8 cellular contexts compared by ENCODE assay signal in the genomic region with DNA sequence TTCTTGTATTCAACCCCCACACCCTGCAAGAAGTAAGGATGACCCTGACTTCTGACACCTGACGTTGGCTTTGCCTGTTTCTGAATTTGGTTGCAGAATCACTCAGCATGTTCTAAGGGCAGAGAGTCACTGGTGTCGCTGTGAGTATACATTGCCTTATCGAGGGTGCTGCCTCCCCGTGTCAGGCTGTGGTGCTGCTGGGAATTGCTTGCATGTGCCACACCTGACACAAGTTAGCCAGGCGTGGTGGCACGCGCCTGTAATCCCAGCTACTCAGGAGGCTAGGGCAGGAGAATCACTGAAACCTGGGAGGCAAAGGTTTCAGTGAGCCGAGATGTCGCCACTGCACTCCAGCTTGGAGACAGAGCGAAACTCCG. TPM values are rescaled to one million over a fixed set of nuclear protein-coding genes. Genes with fewer than 3 reads are reported as not detected.
A peak's percentile ranks its signal among the peaks of the same experiment; 100 is the strongest.
DNase-seq lines count a peak whose midpoint lies in the region; ATAC-seq and TF ChIP-seq lines count a peak whose summit lies in the region.

No MANE protein-coding gene starts in this region.

- no peak overlapping the region for H3K27ac ChIP-seq in HL-60 (replicated peaks)
- H3K27ac ChIP-seq in adrenal gland, result no peak overlapping the region

- no peaks in the 10 kb centered on the region for H3K9me3 ChIP-seq in adrenal gland (replicated peaks in 1 of 3)

- DNase-seq in DMS53 treated with DMSO at 0.1 percent for 48 hours (lab: John Stamatoyannopoulos, UW; ENCODE audit: unreplicated experiment) (peak; percentile 30), HL-60 (ENCODE audit: low read depth in 1 of 2, low spot score in 1 of 2) (peak in 1 of 2 experiments; percentile 67), adrenal gland (peak in 4 of 7 donors; percentile 26 to 50 (median 42)), mucosa of gallbladder (ENCODE audit: low spot score) (peak; percentile 54), HCEC 1CT (no peak)

- no peaks in the 10 kb centered on the region for H3K27me3 ChIP-seq in HL-60 (ENCODE audit: insufficient read depth, poor library complexity, severe bottlenecking)
- H3K27me3 ChIP-seq in adrenal gland, result no peaks in the 10 kb centered on the region

- H3K36me3 ChIP-seq in adrenal gland (replicated peaks in 1 of 2), result no peaks in the 10 kb centered on the region

- H3K4me3 ChIP-seq in HL-60 (replicated peaks; ENCODE audit: insufficient read depth, low read length) (no peak overlapping the region), adrenal gland (no peak overlapping the region)

- no peaks in the 10 kb centered on the region for H3K4me1 ChIP-seq in adrenal gland (replicated peaks in 1 of 2)

- TF ChIP-seq CTCF in HL-60 (IDR thresholded peaks at IDR 0.05; ENCODE audit: insufficient read depth, low read length) (peak; percentile 6), adrenal gland (IDR thresholded peaks at IDR 0.05) (no peak)

- WGBS in adrenal gland, 4 donors, result 45 to 76% (median 46%) methylated on average over 8 to 11 of the region's 11 CpGs

- intact Hi-C loops in adrenal gland (cut with DNase I), result no loop called here

- no peak for TF ChIP-seq POLR2A in adrenal gland (IDR thresholded peaks at IDR 0.05)

- ATAC-seq in SK-N-SH treated with all-trans-retinoic acid at 6 μM for 48 hours (peak; percentile 73), HG03469 (IDR thresholded peaks at IDR 0.05; ENCODE audit: unreplicated experiment) (no peak), HG02884 (IDR thresholded peaks at IDR 0.05; ENCODE audit: unreplicated experiment) (no peak)

TF ChIP-seq in SK-N-SH treated with all-trans-retinoic acid at 6 μM for 48 hours, 23 proteins besides CTCF, POLR2A, EP300 and RAD21:
- TF ChIP-seq ARNTL (CRISPR knock-in tag; IDR thresholded peaks at IDR 0.05; ENCODE audit: borderline replicate concordance, low read depth), result no peak
- TF ChIP-seq RARB (CRISPR knock-in tag; IDR thresholded peaks at IDR 0.05), result no peak
- no peak for TF ChIP-seq PPARA (CRISPR knock-in tag; IDR thresholded peaks at IDR 0.05; ENCODE audit: borderline replicate concordance)
- TF ChIP-seq BACH2 (CRISPR knock-in tag; IDR thresholded peaks at IDR 0.05; ENCODE audit: borderline replicate concordance), result no peak
- no peak for TF ChIP-seq OSR1 (CRISPR knock-in tag; IDR thresholded peaks at IDR 0.05)
- no peak for TF ChIP-seq ZNF8 (CRISPR knock-in tag; IDR thresholded peaks at IDR 0.05)
- no peak for TF ChIP-seq TOX (CRISPR knock-in tag; IDR thresholded peaks at IDR 0.05; ENCODE audit: borderline replicate concordance)
- no peak for TF ChIP-seq ESRRG (CRISPR knock-in tag; IDR thresholded peaks at IDR 0.05)
- TF ChIP-seq CSRNP3 (CRISPR knock-in tag; IDR thresholded peaks at IDR 0.05), result no peak
- TF ChIP-seq GLIS3 (CRISPR knock-in tag; IDR thresholded peaks at IDR 0.05), result no peak
- no peak for TF ChIP-seq ZFP30 (CRISPR knock-in tag; IDR thresholded peaks at IDR 0.05)
- TF ChIP-seq TCF4 (CRISPR knock-in tag; IDR thresholded peaks at IDR 0.05; ENCODE audit: borderline replicate concordance), result no peak
- TF ChIP-seq ZNF70 (CRISPR knock-in tag; IDR thresholded peaks at IDR 0.05), result no peak
- TF ChIP-seq, protein P1, sequence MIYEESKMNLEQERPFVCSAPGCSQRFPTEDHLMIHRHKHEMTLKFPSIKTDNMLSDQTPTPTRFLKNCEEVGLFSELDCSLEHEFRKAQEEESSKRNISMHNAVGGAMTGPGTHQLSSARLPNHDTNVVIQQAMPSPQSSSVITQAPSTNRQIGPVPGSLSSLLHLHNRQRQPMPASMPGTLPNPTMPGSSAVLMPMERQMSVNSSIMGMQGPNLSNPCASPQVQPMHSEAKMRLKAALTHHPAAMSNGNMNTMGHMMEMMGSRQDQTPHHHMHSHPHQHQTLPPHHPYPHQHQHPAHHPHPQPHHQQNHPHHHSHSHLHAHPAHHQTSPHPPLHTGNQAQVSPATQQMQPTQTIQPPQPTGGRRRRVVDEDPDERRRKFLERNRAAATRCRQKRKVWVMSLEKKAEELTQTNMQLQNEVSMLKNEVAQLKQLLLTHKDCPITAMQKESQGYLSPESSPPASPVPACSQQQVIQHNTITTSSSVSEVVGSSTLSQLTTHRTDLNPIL (CRISPR knock-in tag; IDR thresholded peaks at IDR 0.05; ENCODE audit: low read depth), result no peak
- TF ChIP-seq SNAI2 (CRISPR knock-in tag; IDR thresholded peaks at IDR 0.05), result no peak
- no peak for TF ChIP-seq ZFP3 (CRISPR knock-in tag; IDR thresholded peaks at IDR 0.05)
- TF ChIP-seq PATZ1 (CRISPR knock-in tag; IDR thresholded peaks at IDR 0.05; ENCODE audit: borderline replicate concordance), result no peak
- no peak for TF ChIP-seq ISL1 (CRISPR knock-in tag; IDR thresholded peaks at IDR 0.05)
- no peak for TF ChIP-seq CSDC2 (CRISPR knock-in tag; IDR thresholded peaks at IDR 0.05)
- TF ChIP-seq ZNF565 (CRISPR knock-in tag; conservative IDR thresholded peaks at IDR 0.05; ENCODE audit: low read depth), result no peak

RNA-seq across cellular contexts. Expression of gene WDR4, which starts 45.9 kb away (rescaled TPM):
- total RNA-seq in adrenal gland, result 10 to 100 TPM in 3 of 8 donors, 1 to 10 TPM in 5; 3.6 to 19.3 (median 6.9) TPM
- polyA plus RNA-seq in adrenal gland, result 1 to 10 TPM; 5.0 to 10.0 (median 6.3) TPM
- total RNA-seq in mucosa of gallbladder, result 14.8 TPM

RNA-seq across cellular contexts. Expression of gene NDUFV3, which starts 59.7 kb away (rescaled TPM):
- total RNA-seq in adrenal gland (10 to 100 TPM; 30.4 to 43.5 (median 38.0) TPM), mucosa of gallbladder (37.5 TPM)
- 10 to 100 TPM; 34.1 to 40.2 (median 34.8) TPM for polyA plus RNA-seq in adrenal gland
